2 cellular contexts compared by ENCODE assay signal in genomic region chr17:64458756-64459155, GRCh38.
TF ChIP-seq lines count a peak whose summit lies in the region.

No MANE protein-coding gene starts in this region.

TF ChIP-seq in A549, 52 proteins besides CTCF, POLR2A, EP300 and RAD21:
- no peak for TF ChIP-seq RCOR1 (IDR thresholded peaks at IDR 0.05; ENCODE audit: low read depth, low read length)

TF ChIP-seq in IMR-90, 13 proteins besides CTCF, POLR2A, EP300 and RAD21:
- no peak for TF ChIP-seq MAZ (IDR thresholded peaks at IDR 0.05; ENCODE audit: borderline replicate concordance, low read depth, low read length)
- no peak for TF ChIP-seq BHLHE40 (IDR thresholded peaks at IDR 0.05; ENCODE audit: low read depth, low read length)
- TF ChIP-seq SMC3 (IDR thresholded peaks at IDR 0.05; ENCODE audit: low read depth, low read length): no peak
- no peak for TF ChIP-seq CEBPB (IDR thresholded peaks at IDR 0.05; ENCODE audit: low read depth, low read length)
- TF ChIP-seq CHD1 (IDR thresholded peaks at IDR 0.05; ENCODE audit: low read depth, low read length): no peak
- TF ChIP-seq FOS (IDR thresholded peaks at IDR 0.05; ENCODE audit: low read depth, low read length): no peak
- no peak for TF ChIP-seq NFE2L2 (IDR thresholded peaks at IDR 0.05; ENCODE audit: low read depth, low read length)
- TF ChIP-seq USF2 (IDR thresholded peaks at IDR 0.05; ENCODE audit: low read depth, low read length): no peak
- TF ChIP-seq RFX5 (IDR thresholded peaks at IDR 0.05; ENCODE audit: low read depth, low read length): no peak
- TF ChIP-seq MXI1 (IDR thresholded peaks at IDR 0.05; ENCODE audit: borderline replicate concordance, low read depth, low read length): no peak
- no peak for TF ChIP-seq ELK1 (IDR thresholded peaks at IDR 0.05; ENCODE audit: borderline replicate concordance, low read depth, low read length)
- TF ChIP-seq RCOR1 (IDR thresholded peaks at IDR 0.05; ENCODE audit: insufficient replicate concordance, low read length): no peak
